Comparison of ENCODE assay signal across 1 cellular context in genomic region chr5:134069553-134069952, GRCh38.
TF ChIP-seq lines count a peak whose summit lies in the region.

No MANE protein-coding gene starts in this region.

TF ChIP-seq in K562, 482 proteins besides CTCF, POLR2A, EP300 and RAD21:
- TF ChIP-seq AFF4 (CRISPR knock-in tag; IDR thresholded peaks at IDR 0.05), result no peak
- peak in 1 of 3 experiments; percentile 15 for TF ChIP-seq YY1 (IDR thresholded peaks at IDR 0.05; ENCODE audit: borderline replicate concordance in 1 of 3, control insufficient read depth in 1 of 3, extremely low read depth in 1 of 3, insufficient read depth in 3 of 3, insufficient read length in 1 of 3, insufficient replicate concordance in 2 of 3, low read depth in 1 of 3, low read length in 2 of 3)
